ENCODE assay signal across 1 cellular context in the genomic region with DNA sequence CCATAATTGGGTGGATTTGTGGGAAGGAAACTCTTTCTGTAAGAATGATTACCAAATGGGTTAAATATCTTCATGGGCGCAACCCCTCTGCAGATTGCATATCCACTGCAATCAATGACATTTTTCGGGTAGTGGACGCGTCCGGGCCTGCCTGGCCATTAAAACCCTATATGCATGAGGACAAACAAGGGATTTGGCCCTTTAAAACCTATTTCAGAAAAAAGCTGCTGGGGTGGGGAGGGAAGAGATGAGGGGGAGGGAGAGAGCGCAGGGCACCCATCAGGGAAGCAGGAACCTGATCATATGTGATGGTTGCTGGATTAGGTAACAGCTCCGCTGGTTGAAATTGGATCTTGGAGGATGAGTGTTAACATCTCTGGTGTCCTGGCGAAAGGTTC.
TF ChIP-seq lines count a peak whose summit lies in the region.

No MANE protein-coding gene starts in this region.

TF ChIP-seq in HCT116, 20 proteins besides CTCF, POLR2A, EP300 and RAD21 (continued from another document):
- TF ChIP-seq, protein P1, sequence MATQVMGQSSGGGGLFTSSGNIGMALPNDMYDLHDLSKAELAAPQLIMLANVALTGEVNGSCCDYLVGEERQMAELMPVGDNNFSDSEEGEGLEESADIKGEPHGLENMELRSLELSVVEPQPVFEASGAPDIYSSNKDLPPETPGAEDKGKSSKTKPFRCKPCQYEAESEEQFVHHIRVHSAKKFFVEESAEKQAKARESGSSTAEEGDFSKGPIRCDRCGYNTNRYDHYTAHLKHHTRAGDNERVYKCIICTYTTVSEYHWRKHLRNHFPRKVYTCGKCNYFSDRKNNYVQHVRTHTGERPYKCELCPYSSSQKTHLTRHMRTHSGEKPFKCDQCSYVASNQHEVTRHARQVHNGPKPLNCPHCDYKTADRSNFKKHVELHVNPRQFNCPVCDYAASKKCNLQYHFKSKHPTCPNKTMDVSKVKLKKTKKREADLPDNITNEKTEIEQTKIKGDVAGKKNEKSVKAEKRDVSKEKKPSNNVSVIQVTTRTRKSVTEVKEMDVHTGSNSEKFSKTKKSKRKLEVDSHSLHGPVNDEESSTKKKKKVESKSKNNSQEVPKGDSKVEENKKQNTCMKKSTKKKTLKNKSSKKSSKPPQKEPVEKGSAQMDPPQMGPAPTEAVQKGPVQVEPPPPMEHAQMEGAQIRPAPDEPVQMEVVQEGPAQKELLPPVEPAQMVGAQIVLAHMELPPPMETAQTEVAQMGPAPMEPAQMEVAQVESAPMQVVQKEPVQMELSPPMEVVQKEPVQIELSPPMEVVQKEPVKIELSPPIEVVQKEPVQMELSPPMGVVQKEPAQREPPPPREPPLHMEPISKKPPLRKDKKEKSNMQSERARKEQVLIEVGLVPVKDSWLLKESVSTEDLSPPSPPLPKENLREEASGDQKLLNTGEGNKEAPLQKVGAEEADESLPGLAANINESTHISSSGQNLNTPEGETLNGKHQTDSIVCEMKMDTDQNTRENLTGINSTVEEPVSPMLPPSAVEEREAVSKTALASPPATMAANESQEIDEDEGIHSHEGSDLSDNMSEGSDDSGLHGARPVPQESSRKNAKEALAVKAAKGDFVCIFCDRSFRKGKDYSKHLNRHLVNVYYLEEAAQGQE (IDR thresholded peaks at IDR 0.05; ENCODE audit: low read depth): no peak
- TF ChIP-seq CEBPB (IDR thresholded peaks at IDR 0.05; ENCODE audit: low read depth) (no peak), YY1 (IDR thresholded peaks at IDR 0.05; ENCODE audit: extremely low read depth, insufficient replicate concordance, low read depth, low read length) (no peak), ZFX (IDR thresholded peaks at IDR 0.05) (no peak), ZNF274 (IDR thresholded peaks at IDR 0.05; ENCODE audit: low read depth, low read length) (no peak), EZH2 (IDR thresholded peaks at IDR 0.05) (no peak)
